1 cellular context compared by ENCODE assay signal in the genomic region with DNA sequence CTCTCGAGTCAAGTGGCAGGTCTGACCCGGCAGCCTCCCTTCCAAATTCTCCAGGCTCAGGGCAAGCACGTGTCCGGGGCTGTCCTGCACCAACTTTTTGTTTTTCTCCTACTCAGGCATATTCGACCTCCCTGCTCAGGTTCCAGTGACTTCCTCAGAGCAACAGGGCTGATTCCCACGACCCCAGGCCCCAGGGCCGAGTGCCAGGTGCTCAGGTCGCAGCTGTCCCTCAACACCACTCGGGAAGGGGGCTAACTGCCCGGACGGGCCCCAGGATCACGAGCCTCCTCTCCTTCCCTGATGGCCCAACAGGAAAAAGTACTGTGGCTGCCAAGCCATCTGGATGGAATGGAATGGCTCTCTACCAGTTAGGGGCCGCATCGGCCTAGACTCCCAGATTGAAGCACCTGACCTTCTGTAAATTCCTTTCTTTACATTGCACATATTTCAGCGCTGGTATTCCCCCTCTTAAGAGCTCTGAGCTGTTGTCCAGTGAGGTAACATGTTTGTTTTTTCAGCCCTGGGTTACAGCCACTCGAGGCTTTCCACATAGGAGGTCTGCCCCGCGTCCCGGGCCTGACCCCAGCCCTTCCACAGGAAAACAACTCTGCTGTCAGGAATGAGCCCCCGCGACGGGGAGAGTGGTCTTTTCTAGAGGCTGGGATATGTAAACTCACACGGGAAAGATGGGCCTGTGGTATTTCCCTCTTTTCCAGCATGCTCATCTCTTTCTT.
TF ChIP-seq lines count a peak whose summit lies in the region.

No MANE protein-coding gene starts in this region.

TF ChIP-seq in HepG2, 621 proteins besides CTCF, POLR2A, EP300 and RAD21 (continued from another document and continues in another):
- TF ChIP-seq, protein P1, sequence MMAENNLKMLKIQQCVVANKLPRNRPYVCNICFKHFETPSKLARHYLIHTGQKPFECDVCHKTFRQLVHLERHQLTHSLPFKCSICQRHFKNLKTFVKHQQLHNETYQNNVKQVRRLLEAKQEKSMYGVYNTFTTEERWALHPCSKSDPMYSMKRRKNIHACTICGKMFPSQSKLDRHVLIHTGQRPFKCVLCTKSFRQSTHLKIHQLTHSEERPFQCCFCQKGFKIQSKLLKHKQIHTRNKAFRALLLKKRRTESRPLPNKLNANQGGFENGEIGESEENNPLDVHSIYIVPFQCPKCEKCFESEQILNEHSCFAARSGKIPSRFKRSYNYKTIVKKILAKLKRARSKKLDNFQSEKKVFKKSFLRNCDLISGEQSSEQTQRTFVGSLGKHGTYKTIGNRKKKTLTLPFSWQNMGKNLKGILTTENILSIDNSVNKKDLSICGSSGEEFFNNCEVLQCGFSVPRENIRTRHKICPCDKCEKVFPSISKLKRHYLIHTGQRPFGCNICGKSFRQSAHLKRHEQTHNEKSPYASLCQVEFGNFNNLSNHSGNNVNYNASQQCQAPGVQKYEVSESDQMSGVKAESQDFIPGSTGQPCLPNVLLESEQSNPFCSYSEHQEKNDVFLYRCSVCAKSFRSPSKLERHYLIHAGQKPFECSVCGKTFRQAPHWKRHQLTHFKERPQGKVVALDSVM (CRISPR knock-in tag; IDR thresholded peaks at IDR 0.05), result no peak
- TF ChIP-seq, protein P2, sequence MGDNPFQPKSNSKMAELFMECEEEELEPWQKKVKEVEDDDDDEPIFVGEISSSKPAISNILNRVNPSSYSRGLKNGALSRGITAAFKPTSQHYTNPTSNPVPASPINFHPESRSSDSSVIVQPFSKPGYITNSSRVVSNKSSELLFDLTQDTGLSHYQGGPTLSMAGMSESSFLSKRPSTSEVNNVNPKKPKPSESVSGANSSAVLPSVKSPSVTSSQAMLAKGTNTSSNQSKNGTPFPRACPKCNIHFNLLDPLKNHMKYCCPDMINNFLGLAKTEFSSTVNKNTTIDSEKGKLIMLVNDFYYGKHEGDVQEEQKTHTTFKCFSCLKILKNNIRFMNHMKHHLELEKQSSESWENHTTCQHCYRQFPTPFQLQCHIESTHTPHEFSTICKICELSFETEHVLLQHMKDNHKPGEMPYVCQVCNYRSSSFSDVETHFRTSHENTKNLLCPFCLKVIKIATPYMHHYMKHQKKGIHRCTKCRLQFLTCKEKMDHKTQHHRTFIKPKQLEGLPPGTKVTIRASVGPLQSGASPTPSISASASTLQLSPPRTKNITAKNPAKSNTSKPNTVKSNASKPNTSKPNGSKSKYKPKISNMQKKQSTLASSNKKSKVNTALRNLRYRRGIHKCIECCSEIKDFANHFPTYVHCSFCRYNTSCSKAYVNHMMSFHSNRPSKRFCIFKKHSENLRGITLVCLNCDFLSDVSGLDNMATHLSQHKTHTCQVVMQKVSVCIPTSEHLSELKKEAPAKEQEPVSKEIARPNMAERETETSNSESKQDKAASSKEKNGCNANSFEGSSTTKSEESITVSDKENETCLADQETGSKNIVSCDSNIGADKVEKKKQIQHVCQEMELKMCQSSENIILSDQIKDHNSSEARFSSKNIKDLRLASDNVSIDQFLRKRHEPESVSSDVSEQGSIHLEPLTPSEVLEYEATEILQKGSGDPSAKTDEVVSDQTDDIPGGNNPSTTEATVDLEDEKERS (CRISPR knock-in tag; IDR thresholded peaks at IDR 0.05), result 0 out of 2 replicates have a peak, but pooled peaks have one; percentile 31
- no peak for TF ChIP-seq SNAI1 (CRISPR knock-in tag; IDR thresholded peaks at IDR 0.05; ENCODE audit: borderline replicate concordance)
- TF ChIP-seq ZNF75D (CRISPR knock-in tag; IDR thresholded peaks at IDR 0.05; ENCODE audit: borderline replicate concordance), result no peak
- TF ChIP-seq ZC3H4 (CRISPR knock-in tag; IDR thresholded peaks at IDR 0.05; ENCODE audit: borderline replicate concordance), result no peak
- TF ChIP-seq, protein P3, sequence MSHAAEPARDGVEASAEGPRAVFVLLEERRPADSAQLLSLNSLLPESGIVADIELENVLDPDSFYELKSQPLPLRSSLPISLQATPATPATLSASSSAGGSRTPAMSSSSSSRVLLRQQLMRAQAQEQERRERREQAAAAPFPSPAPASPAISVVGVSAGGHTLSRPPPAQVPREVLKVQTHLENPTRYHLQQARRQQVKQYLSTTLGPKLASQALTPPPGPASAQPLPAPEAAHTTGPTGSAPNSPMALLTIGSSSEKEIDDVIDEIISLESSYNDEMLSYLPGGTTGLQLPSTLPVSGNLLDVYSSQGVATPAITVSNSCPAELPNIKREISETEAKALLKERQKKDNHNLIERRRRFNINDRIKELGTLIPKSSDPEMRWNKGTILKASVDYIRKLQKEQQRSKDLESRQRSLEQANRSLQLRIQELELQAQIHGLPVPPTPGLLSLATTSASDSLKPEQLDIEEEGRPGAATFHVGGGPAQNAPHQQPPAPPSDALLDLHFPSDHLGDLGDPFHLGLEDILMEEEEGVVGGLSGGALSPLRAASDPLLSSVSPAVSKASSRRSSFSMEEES (CRISPR knock-in tag; IDR thresholded peaks at IDR 0.05), result peak; percentile 90
- TF ChIP-seq TEAD3 (CRISPR knock-in tag; optimal IDR thresholded peaks at IDR 0.05; ENCODE audit: borderline replicate concordance), result peak; percentile 89
- TF ChIP-seq MLLT10 (CRISPR knock-in tag; IDR thresholded peaks at IDR 0.05), result no peak
- TF ChIP-seq SAP130 (CRISPR knock-in tag; IDR thresholded peaks at IDR 0.05; ENCODE audit: low read depth), result peak; percentile 64; the same call in 1 of the 2 replicates
- no peak for TF ChIP-seq HMGA1 (CRISPR knock-in tag; conservative IDR thresholded peaks at IDR 0.05)
- TF ChIP-seq, protein P4, sequence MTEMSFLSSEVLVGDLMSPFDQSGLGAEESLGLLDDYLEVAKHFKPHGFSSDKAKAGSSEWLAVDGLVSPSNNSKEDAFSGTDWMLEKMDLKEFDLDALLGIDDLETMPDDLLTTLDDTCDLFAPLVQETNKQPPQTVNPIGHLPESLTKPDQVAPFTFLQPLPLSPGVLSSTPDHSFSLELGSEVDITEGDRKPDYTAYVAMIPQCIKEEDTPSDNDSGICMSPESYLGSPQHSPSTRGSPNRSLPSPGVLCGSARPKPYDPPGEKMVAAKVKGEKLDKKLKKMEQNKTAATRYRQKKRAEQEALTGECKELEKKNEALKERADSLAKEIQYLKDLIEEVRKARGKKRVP (CRISPR knock-in tag; IDR thresholded peaks at IDR 0.05), result no peak
- TF ChIP-seq HMG20A (CRISPR knock-in tag; IDR thresholded peaks at IDR 0.05; ENCODE audit: borderline replicate concordance), result peak; percentile 72; the same call in 1 of the 2 replicates
- TF ChIP-seq, protein P5, sequence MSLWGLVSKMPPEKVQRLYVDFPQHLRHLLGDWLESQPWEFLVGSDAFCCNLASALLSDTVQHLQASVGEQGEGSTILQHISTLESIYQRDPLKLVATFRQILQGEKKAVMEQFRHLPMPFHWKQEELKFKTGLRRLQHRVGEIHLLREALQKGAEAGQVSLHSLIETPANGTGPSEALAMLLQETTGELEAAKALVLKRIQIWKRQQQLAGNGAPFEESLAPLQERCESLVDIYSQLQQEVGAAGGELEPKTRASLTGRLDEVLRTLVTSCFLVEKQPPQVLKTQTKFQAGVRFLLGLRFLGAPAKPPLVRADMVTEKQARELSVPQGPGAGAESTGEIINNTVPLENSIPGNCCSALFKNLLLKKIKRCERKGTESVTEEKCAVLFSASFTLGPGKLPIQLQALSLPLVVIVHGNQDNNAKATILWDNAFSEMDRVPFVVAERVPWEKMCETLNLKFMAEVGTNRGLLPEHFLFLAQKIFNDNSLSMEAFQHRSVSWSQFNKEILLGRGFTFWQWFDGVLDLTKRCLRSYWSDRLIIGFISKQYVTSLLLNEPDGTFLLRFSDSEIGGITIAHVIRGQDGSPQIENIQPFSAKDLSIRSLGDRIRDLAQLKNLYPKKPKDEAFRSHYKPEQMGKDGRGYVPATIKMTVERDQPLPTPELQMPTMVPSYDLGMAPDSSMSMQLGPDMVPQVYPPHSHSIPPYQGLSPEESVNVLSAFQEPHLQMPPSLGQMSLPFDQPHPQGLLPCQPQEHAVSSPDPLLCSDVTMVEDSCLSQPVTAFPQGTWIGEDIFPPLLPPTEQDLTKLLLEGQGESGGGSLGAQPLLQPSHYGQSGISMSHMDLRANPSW (CRISPR knock-in tag; IDR thresholded peaks at IDR 0.05; ENCODE audit: borderline replicate concordance), result no peak
- TF ChIP-seq, protein P6, sequence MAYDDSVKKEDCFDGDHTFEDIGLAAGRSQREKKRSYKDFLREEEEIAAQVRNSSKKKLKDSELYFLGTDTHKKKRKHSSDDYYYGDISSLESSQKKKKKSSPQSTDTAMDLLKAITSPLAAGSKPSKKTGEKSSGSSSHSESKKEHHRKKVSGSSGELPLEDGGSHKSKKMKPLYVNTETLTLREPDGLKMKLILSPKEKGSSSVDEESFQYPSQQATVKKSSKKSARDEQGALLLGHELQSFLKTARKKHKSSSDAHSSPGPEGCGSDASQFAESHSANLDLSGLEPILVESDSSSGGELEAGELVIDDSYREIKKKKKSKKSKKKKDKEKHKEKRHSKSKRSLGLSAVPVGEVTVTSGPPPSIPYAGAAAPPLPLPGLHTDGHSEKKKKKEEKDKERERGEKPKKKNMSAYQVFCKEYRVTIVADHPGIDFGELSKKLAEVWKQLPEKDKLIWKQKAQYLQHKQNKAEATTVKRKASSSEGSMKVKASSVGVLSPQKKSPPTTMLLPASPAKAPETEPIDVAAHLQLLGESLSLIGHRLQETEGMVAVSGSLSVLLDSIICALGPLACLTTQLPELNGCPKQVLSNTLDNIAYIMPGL (CRISPR knock-in tag; IDR thresholded peaks at IDR 0.05; ENCODE audit: borderline replicate concordance in 1 of 2, low read depth in 1 of 2), result 0 out of 4 replicates have a peak, but pooled peaks of 1 of the 2 experiments have one; percentile 21
- no peak for TF ChIP-seq ZNF446 (CRISPR knock-in tag; IDR thresholded peaks at IDR 0.05)
- no peak for TF ChIP-seq ZFAT (CRISPR knock-in tag; conservative IDR thresholded peaks at IDR 0.05)
- no peak for TF ChIP-seq ZBTB38 (CRISPR knock-in tag; IDR thresholded peaks at IDR 0.05)
- TF ChIP-seq ZNF562 (CRISPR knock-in tag; IDR thresholded peaks at IDR 0.05; ENCODE audit: borderline replicate concordance), result no peak
- TF ChIP-seq, protein P7, sequence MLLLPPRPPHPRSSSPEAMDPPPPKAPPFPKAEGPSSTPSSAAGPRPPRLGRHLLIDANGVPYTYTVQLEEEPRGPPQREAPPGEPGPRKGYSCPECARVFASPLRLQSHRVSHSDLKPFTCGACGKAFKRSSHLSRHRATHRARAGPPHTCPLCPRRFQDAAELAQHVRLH (CRISPR knock-in tag; IDR thresholded peaks at IDR 0.05; ENCODE audit: borderline replicate concordance, low read depth), result no peak
- TF ChIP-seq ZNF331 (CRISPR knock-in tag; IDR thresholded peaks at IDR 0.05), result 0 out of 2 replicates have a peak, but pooled peaks have one; percentile 18
- TF ChIP-seq, protein P8, sequence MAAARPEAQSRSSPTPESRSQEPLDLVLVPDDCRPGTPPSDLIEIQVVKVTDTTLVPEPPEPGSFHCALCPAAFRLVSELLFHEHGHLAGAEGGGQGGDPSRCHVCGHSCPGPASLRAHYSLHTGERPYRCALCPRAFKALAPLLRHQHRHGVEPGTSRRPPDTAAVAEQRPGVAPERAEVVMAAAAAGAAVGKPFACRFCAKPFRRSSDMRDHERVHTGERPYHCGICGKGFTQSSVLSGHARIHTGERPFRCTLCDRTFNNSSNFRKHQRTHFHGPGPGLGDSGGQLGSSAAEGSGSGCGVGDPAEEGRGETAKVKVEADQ (CRISPR knock-in tag; IDR thresholded peaks at IDR 0.05; ENCODE audit: borderline replicate concordance), result no peak
- TF ChIP-seq NFYB (CRISPR knock-in tag; IDR thresholded peaks at IDR 0.05), result no peak
- TF ChIP-seq TBL1XR1 (IDR thresholded peaks at IDR 0.05; ENCODE audit: borderline replicate concordance, low read length, partially characterized antibody), result peak; percentile 49
- TF ChIP-seq ISX (CRISPR knock-in tag; conservative IDR thresholded peaks at IDR 0.05), result no peak
- peak; percentile 71; the same call in 1 of the 2 replicates for TF ChIP-seq RXRB (CRISPR knock-in tag; IDR thresholded peaks at IDR 0.05; ENCODE audit: borderline replicate concordance)
- TF ChIP-seq ZSCAN9 (CRISPR knock-in tag; IDR thresholded peaks at IDR 0.05; ENCODE audit: borderline replicate concordance), result peak; percentile 27; the same call in 1 of the 2 replicates
- 0 out of 2 replicates have a peak, but pooled peaks have one; percentile 34 for TF ChIP-seq FOXA1 (IDR thresholded peaks at IDR 0.05)
- TF ChIP-seq FOXA1 (CRISPR knock-in tag; IDR thresholded peaks at IDR 0.05), result peak; percentile 84
- TF ChIP-seq, protein P9, sequence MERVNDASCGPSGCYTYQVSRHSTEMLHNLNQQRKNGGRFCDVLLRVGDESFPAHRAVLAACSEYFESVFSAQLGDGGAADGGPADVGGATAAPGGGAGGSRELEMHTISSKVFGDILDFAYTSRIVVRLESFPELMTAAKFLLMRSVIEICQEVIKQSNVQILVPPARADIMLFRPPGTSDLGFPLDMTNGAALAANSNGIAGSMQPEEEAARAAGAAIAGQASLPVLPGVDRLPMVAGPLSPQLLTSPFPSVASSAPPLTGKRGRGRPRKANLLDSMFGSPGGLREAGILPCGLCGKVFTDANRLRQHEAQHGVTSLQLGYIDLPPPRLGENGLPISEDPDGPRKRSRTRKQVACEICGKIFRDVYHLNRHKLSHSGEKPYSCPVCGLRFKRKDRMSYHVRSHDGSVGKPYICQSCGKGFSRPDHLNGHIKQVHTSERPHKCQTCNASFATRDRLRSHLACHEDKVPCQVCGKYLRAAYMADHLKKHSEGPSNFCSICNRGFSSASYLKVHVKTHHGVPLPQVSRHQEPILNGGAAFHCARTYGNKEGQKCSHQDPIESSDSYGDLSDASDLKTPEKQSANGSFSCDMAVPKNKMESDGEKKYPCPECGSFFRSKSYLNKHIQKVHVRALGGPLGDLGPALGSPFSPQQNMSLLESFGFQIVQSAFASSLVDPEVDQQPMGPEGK (CRISPR knock-in tag; IDR thresholded peaks at IDR 0.05), result 0 out of 2 replicates have a peak, but pooled peaks have one; percentile 21
- TF ChIP-seq, protein P10, sequence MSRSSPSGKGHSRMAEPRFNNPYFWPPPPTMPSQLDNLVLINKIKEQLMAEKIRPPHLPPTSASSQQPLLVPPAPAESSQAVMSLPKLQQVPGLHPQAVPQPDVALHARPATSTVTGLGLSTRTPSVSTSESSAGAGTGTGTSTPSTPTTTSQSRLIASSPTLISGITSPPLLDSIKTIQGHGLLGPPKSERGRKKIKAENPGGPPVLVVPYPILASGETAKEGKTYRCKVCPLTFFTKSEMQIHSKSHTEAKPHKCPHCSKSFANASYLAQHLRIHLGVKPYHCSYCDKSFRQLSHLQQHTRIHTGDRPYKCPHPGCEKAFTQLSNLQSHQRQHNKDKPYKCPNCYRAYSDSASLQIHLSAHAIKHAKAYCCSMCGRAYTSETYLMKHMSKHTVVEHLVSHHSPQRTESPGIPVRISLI (CRISPR knock-in tag; IDR thresholded peaks at IDR 0.05; ENCODE audit: borderline replicate concordance), result peak; percentile 28; the same call in 1 of the 2 replicates
- no peak for TF ChIP-seq SMARCC2 (IDR thresholded peaks at IDR 0.05)
- TF ChIP-seq FOXJ3 (CRISPR knock-in tag; IDR thresholded peaks at IDR 0.05; ENCODE audit: borderline replicate concordance), result 0 out of 2 replicates have a peak, but pooled peaks have one; percentile 28
- peak; percentile 63; the same call in 1 of the 2 replicates for TF ChIP-seq ZNF264 (CRISPR knock-in tag; IDR thresholded peaks at IDR 0.05)
- no peak for TF ChIP-seq CBX5 (CRISPR knock-in tag; IDR thresholded peaks at IDR 0.05; ENCODE audit: borderline replicate concordance)
- 0 out of 4 replicates have a peak, but pooled peaks of 1 of the 2 experiments have one; percentile 54 for TF ChIP-seq KLF16 (CRISPR knock-in tag; IDR thresholded peaks at IDR 0.05)
- peak; percentile 33; the same call in 1 of the 2 replicates for TF ChIP-seq ZNF644 (CRISPR knock-in tag; IDR thresholded peaks at IDR 0.05; ENCODE audit: low read depth)
- no peak for TF ChIP-seq SRSF9 (IDR thresholded peaks at IDR 0.05; ENCODE audit: borderline replicate concordance, insufficient read depth, low read depth, low read length, poor library complexity, severe bottlenecking)
- TF ChIP-seq, protein P11, sequence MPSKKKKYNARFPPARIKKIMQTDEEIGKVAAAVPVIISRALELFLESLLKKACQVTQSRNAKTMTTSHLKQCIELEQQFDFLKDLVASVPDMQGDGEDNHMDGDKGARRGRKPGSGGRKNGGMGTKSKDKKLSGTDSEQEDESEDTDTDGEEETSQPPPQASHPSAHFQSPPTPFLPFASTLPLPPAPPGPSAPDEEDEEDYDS (CRISPR knock-in tag; IDR thresholded peaks at IDR 0.05), result no peak
- no peak for TF ChIP-seq CCAR2 (optimal IDR thresholded peaks at IDR 0.05; ENCODE audit: low read depth, low read length)
